In the genomic region with DNA sequence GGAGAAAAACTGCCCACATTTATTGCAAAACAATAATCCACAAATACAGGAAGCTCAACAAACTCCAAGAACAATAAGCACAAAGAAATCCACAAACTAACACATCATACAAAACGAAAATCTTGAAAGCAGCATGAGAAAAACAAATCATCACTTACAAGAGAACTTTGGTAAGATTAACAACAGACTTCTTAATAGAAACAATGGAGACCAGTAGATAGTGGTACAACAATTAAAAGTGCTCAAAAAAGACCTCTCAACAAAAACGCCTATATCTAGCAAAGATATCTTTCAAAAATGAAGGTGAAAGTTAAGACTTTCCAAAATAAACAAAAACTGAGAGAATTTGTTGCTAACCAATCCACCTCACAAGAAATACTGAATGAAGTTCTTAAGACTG, we compare ENCODE assay signal across 1 cellular context.
TF ChIP-seq lines count a peak whose summit lies in the region.

No MANE protein-coding gene starts in this region.

TF ChIP-seq in SK-N-SH treated with all-trans-retinoic acid at 6 μM for 48 hours, 23 proteins besides CTCF, POLR2A, EP300 and RAD21 (continued from another document):
- TF ChIP-seq, protein P1, sequence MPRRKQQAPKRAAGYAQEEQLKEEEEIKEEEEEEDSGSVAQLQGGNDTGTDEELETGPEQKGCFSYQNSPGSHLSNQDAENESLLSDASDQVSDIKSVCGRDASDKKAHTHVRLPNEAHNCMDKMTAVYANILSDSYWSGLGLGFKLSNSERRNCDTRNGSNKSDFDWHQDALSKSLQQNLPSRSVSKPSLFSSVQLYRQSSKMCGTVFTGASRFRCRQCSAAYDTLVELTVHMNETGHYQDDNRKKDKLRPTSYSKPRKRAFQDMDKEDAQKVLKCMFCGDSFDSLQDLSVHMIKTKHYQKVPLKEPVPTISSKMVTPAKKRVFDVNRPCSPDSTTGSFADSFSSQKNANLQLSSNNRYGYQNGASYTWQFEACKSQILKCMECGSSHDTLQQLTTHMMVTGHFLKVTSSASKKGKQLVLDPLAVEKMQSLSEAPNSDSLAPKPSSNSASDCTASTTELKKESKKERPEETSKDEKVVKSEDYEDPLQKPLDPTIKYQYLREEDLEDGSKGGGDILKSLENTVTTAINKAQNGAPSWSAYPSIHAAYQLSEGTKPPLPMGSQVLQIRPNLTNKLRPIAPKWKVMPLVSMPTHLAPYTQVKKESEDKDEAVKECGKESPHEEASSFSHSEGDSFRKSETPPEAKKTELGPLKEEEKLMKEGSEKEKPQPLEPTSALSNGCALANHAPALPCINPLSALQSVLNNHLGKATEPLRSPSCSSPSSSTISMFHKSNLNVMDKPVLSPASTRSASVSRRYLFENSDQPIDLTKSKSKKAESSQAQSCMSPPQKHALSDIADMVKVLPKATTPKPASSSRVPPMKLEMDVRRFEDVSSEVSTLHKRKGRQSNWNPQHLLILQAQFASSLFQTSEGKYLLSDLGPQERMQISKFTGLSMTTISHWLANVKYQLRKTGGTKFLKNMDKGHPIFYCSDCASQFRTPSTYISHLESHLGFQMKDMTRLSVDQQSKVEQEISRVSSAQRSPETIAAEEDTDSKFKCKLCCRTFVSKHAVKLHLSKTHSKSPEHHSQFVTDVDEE (CRISPR knock-in tag; IDR thresholded peaks at IDR 0.05), result no peak
- TF ChIP-seq ZC3H10 (CRISPR knock-in tag; IDR thresholded peaks at IDR 0.05), result no peak
- TF ChIP-seq CSDC2 (CRISPR knock-in tag; IDR thresholded peaks at IDR 0.05), result no peak
- no peak for TF ChIP-seq ZNF8 (CRISPR knock-in tag; IDR thresholded peaks at IDR 0.05)
